In the genomic region with DNA sequence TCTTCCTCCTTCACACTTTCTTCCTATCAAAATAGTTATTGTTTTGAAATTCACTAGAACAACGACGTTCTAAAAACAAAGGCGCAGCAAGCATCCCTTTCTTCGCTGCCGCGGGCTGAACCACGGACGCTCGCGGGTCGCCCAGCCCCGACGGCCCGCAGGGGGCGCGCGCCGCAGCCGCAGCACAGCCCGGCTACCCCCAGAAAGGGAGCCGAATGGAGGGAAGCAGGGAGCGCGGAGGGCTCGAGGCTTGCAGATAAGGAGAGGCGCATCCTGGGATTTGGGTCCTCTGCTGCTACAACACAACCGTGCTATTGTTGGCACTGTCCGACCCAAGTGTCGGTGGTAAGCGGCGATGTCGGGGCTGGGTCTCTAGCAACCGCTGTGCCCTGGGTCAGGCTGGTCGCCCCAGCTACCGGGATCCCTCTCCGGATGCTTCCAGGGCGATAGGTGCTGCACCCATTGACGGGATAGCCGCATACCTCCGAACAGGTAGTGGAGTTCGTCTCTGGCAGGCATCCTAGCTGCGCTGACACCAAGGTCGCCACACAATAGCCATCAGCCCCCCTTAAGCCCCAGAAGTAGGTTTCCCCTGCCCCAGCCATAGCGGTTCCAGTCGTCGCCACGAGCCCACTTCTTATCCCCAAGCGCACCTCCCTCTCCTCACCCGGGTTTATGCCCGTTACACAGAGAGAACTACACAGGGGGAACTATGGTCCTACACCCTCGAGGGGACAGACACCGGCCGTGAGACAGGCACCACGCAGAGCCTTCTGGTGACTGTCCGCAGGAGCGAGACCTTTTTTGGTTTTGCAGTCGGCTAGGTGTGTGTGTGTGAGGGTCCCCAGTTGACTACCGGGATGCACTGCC, we compare ENCODE assay signal across 8 cellular contexts. TPM values are rescaled to one million over a fixed set of nuclear protein-coding genes. Genes with fewer than 3 reads are reported as not detected.
A peak's percentile ranks its signal among the peaks of the same experiment; 100 is the strongest.
DNase-seq lines count a peak whose midpoint lies in the region; TF ChIP-seq lines count a peak whose summit lies in the region.

No MANE protein-coding gene starts in this region.

- H3K27me3 ChIP-seq in iPS-20b (ENCODE audit: insufficient read depth, low read length) (peaks cover 93% of the 10 kb centered on the region), tibial nerve (peaks cover 0 to 92% of the 10 kb centered on the region in 2 donors)

- H3K27ac Mint-ChIP-seq in activated naive CD4-positive, alpha-beta T cell treated with anti-CD3 and anti-CD28 coated beads for 36 hours, result no peak overlapping the region

- H3K27me3 Mint-ChIP-seq in activated naive CD4-positive, alpha-beta T cell treated with anti-CD3 and anti-CD28 coated beads for 36 hours (ENCODE audit: low read depth), result peaks cover 77% of the 10 kb centered on the region

- H3K4me3 Mint-ChIP-seq in activated naive CD4-positive, alpha-beta T cell treated with anti-CD3 and anti-CD28 coated beads for 36 hours, result no peak overlapping the region

- no peaks in the 10 kb centered on the region for H3K9me3 Mint-ChIP-seq in activated naive CD4-positive, alpha-beta T cell treated with anti-CD3 and anti-CD28 coated beads for 36 hours

- no peak for TF ChIP-seq POLR2A in tibial nerve (IDR thresholded peaks at IDR 0.05)

- H3K9me3 ChIP-seq in iPS-20b (ENCODE audit: insufficient read depth, low read depth, low read length) (no peaks in the 10 kb centered on the region), tibial nerve (no peaks in the 10 kb centered on the region)

- TF ChIP-seq CTCF in tibial nerve (IDR thresholded peaks at IDR 0.05), result peak in 3 of 5 experiments; percentile 10 to 53 (median 22)

- H3K9ac ChIP-seq in iPS-20b (ENCODE audit: low read depth, low read length), result peak overlapping the region; percentile 43; the same call in 1 of the 2 replicates

- H3K27ac ChIP-seq in iPS-20b (ENCODE audit: low read length) (no peak overlapping the region), tibial nerve (no peak overlapping the region)

- 2 to 4% methylated on average over 54 to 57 of the region's 57 CpGs for WGBS in tibial nerve, 2 donors

- H3K4me1 ChIP-seq in iPS-20b (ENCODE audit: insufficient read depth, low read length), result peaks cover 12% of the 10 kb centered on the region; the same call in 1 of the 2 replicates
- H3K4me1 ChIP-seq in tibial nerve, result peaks cover 0 to 75% (median 33%) of the 10 kb centered on the region in 4 donors

- no peak for TF ChIP-seq EP300 in tibial nerve (IDR thresholded peaks at IDR 0.05)

- H3K36me3 Mint-ChIP-seq in activated naive CD4-positive, alpha-beta T cell treated with anti-CD3 and anti-CD28 coated beads for 36 hours (ENCODE audit: low read depth), result no peaks in the 10 kb centered on the region

- intact Hi-C loops in activated naive CD4-positive, alpha-beta T cell treated with anti-CD3 and anti-CD28 coated beads for 36 hours (cut with micrococcal nuclease), result loop anchor here (5.0 to 10.0 kb wide), 3 partner anchors 181 to 803 kb away; no protein-coding TSS in a partner anchor

- H3K4me3 ChIP-seq in iPS-20b (ENCODE audit: low read length), result peak overlapping the region; percentile 74
- peak overlapping the region in 1 of 4 donors; percentile 1 for H3K4me3 ChIP-seq in tibial nerve

- H3K36me3 ChIP-seq in iPS-20b (ENCODE audit: insufficient read depth, low read depth, low read length) (no peaks in the 10 kb centered on the region), tibial nerve (no peaks in the 10 kb centered on the region)

- peak; percentile 46 for DNase-seq in activated naive CD4-positive, alpha-beta T cell treated with anti-CD3 and anti-CD28 coated beads, Interleukin-2, amount 50 U/mL, for 16 hours
- DNase-seq in activated naive CD4-positive, alpha-beta T cell treated with anti-CD3 and anti-CD28 coated beads for 36 hours, result no peak
- peak; percentile 41 for DNase-seq in activated CD8-positive, alpha-beta memory T cell treated with anti-CD3 and anti-CD28 coated beads, Interleukin-2, amount 50 U/mL, for 4 hours
- DNase-seq in tibial nerve (ENCODE audit: low spot score in 2 of 2) (no peak), occipital lobe (lab: John Stamatoyannopoulos, UW) (no peak), NCI-H1694 (lab: John Stamatoyannopoulos, UW) (no peak), NCI-H510A (lab: John Stamatoyannopoulos, UW) (no peak)

- CTCF ChIA-PET in activated naive CD4-positive, alpha-beta T cell treated with anti-CD3 and anti-CD28 coated beads for 36 hours (lab: Charles Lee), result interaction anchor here (1.0 kb wide), 1 partner anchor 15 kb away, joined by 3 read pairs; no protein-coding TSS in a partner anchor

- H3K4me1 Mint-ChIP-seq in activated naive CD4-positive, alpha-beta T cell treated with anti-CD3 and anti-CD28 coated beads for 36 hours (ENCODE audit: low read depth), result peaks cover 36% of the 10 kb centered on the region

RNA-seq across cellular contexts. Expression of gene ONECUT1, which starts 6.0 kb away (rescaled TPM):
- total RNA-seq in activated naive CD4-positive, alpha-beta T cell treated with anti-CD3 and anti-CD28 coated beads for 36 hours, result not detected
- total RNA-seq in tibial nerve (1 to 10 TPM in 1 of 4 donors, under 1 TPM in 1, not detected in 2; 0.22 to 2.4 TPM), occipital lobe (not detected)

Comparison
In these comparisons a context has a peak if more than half of its experiments do, and no peak if none do; other contexts are left out.
1. DNase-seq: peak in activated naive CD4-positive, alpha-beta T cell treated with anti-CD3 and anti-CD28 coated beads, Interleukin-2, amount 50 U/mL, for 16 hours (single experiment) and activated CD8-positive, alpha-beta memory T cell treated with anti-CD3 and anti-CD28 coated beads, Interleukin-2, amount 50 U/mL, for 4 hours (single experiment); none in activated naive CD4-positive, alpha-beta T cell treated with anti-CD3 and anti-CD28 coated beads for 36 hours (single experiment), tibial nerve (0 of 2), occipital lobe (single experiment), NCI-H1694 (single experiment) and NCI-H510A (single experiment).